ENCODE assay signal across 8 cellular contexts in genomic region chr19:2543463-2544442, GRCh38.
DNase-seq lines count a peak whose midpoint lies in the region; ATAC-seq lines count a peak whose summit lies in the region.

No MANE protein-coding gene starts in this region.

- no peak overlapping the region for H3K23ac ChIP-seq in mesenchymal stem cell (ENCODE audit: low read length in 2 of 2)

- H2BK5ac ChIP-seq in mesenchymal stem cell (ENCODE audit: low read depth, low read length, poor library complexity, severe bottlenecking), result peak overlapping the region; percentile 88

- H4K8ac ChIP-seq in mesenchymal stem cell (ENCODE audit: low read length), result peak overlapping the region; percentile 91

- peak overlapping the region; percentile 94 for H4K91ac ChIP-seq in mesenchymal stem cell (ENCODE audit: low read length)

- H3K14ac ChIP-seq in mesenchymal stem cell (ENCODE audit: low read length in 2 of 2), result peak overlapping the region; percentile 21 to 73

- whole genome bisulfite sequencing in mesenchymal stem cell, result 12% methylated on average over 35 of the region's 36 CpGs

- H3K27ac Mint-ChIP-seq in activated CD8-positive, alpha-beta memory T cell treated with anti-CD3 and anti-CD28 coated beads, Interleukin-2, amount 10 ng/mL, durations not matched to agents 7 days and 5 days, result peak overlapping the region; percentile 86
- peak overlapping the region in 1 of 2 donors; percentile 78 for H3K27ac Mint-ChIP-seq in effector memory CD8-positive, alpha-beta T cell

- no peaks in the 10 kb centered on the region for H3K36me3 ChIP-seq in HAP-1 (replicated peaks)
- no peaks in the 10 kb centered on the region for H3K36me3 ChIP-seq in mesenchymal stem cell (ENCODE audit: control insufficient read depth in 1 of 2, insufficient read depth in 2 of 2, low read depth in 1 of 2, low read length in 2 of 2)

- in situ Hi-C loops in HAP-1 (cut with MboI; ENCODE audit: low sequenced_read_pairs), result no loop called here

- H2AFZ ChIP-seq in mesenchymal stem cell (ENCODE audit: low read depth, low read length), result no peak overlapping the region

- ATAC-seq in activated CD8-positive, alpha-beta memory T cell treated with anti-CD3 and anti-CD28 coated beads, Interleukin-2, amount 10 ng/mL, durations not matched to agents 7 days and 5 days, result peak; percentile 84
- peak; percentile 78 for ATAC-seq in effector memory CD8-positive, alpha-beta T cell (replicated peaks)
- ATAC-seq in GM18870 (IDR thresholded peaks at IDR 0.05; ENCODE audit: unreplicated experiment), result no peak

- H3K27me3 Mint-ChIP-seq in activated CD8-positive, alpha-beta memory T cell treated with anti-CD3 and anti-CD28 coated beads, Interleukin-2, amount 10 ng/mL, durations not matched to agents 7 days and 5 days, result no peaks in the 10 kb centered on the region
- no peaks in the 10 kb centered on the region for H3K27me3 Mint-ChIP-seq in effector memory CD8-positive, alpha-beta T cell

- peaks cover 33% of the 10 kb centered on the region for H3K4me1 Mint-ChIP-seq in activated CD8-positive, alpha-beta memory T cell treated with anti-CD3 and anti-CD28 coated beads, Interleukin-2, amount 10 ng/mL, durations not matched to agents 7 days and 5 days
- peaks cover 9 to 12% of the 10 kb centered on the region in 2 donors for H3K4me1 Mint-ChIP-seq in effector memory CD8-positive, alpha-beta T cell (ENCODE audit: low read depth in 2 of 2)

- no peaks in the 10 kb centered on the region for H3K79me1 ChIP-seq in mesenchymal stem cell (replicated peaks; ENCODE audit: low read length, poor library complexity, severe bottlenecking)

- H3K27me3 ChIP-seq in HAP-1 (ENCODE audit: low read depth) (no peaks in the 10 kb centered on the region), mesenchymal stem cell (ENCODE audit: control insufficient read depth in 1 of 2, insufficient read depth in 1 of 2, low read length in 2 of 2) (no peaks in the 10 kb centered on the region)

- H3K18ac ChIP-seq in mesenchymal stem cell (ENCODE audit: low read depth in 1 of 2, low read length in 2 of 2), result peak overlapping the region; percentile 88 to 96

- peak overlapping the region; percentile 31 for H2BK15ac ChIP-seq in mesenchymal stem cell (ENCODE audit: low read depth, poor library complexity, severe bottlenecking)

- H3K9me3 ChIP-seq in HAP-1 (no peaks in the 10 kb centered on the region), mesenchymal stem cell (ENCODE audit: control insufficient read depth, low read length) (no peaks in the 10 kb centered on the region)

- H2AK5ac ChIP-seq in mesenchymal stem cell (ENCODE audit: low read length, severe bottlenecking), result peak overlapping the region; percentile 49

- CTCF ChIA-PET in activated CD8-positive, alpha-beta memory T cell treated with anti-CD3 and anti-CD28 coated beads, Interleukin-2, amount 10 ng/mL, durations not matched to agents 7 days and 5 days (lab: Charles Lee), result interaction anchor here (0.7 to 4.1 kb wide), 8 partner anchors 8 to 520 kb away, joined by 3 to 25 read pairs (median 3); no protein-coding TSS in a partner anchor

- H3K4me3 ChIP-seq in HAP-1, result no peak overlapping the region
- peak overlapping the region in 1 of 2 experiments; percentile 63 for H3K4me3 ChIP-seq in mesenchymal stem cell (ENCODE audit: insufficient read depth in 1 of 2, low read depth in 1 of 2, low read length in 2 of 2)

- H3K4me1 ChIP-seq in HAP-1 (peaks cover 39% of the 10 kb centered on the region), mesenchymal stem cell (ENCODE audit: control insufficient read depth, insufficient read depth, low read depth, low read length) (peaks cover 55% of the 10 kb centered on the region)

- peak overlapping the region; percentile 85 for H3K9ac ChIP-seq in mesenchymal stem cell (ENCODE audit: low read length)

- H2BK12ac ChIP-seq in mesenchymal stem cell (ENCODE audit: low read length in 2 of 2), result peak overlapping the region; percentile 75 to 98

- DNase-seq in AG08396 (ENCODE audit: low spot score) (peak; percentile 92), HAP-1 (ENCODE audit: low spot score in 2 of 2) (peak; percentile 82 to 92), NCI-H774 (lab: John Stamatoyannopoulos, UW) (peak; percentile 56), mesenchymal stem cell (peak; percentile 99)
- peak; percentile 79 for DNase-seq in activated CD8-positive, alpha-beta memory T cell treated with anti-CD3 and anti-CD28 coated beads, Interleukin-2, amount 10 ng/mL, durations not matched to agents 7 days and 5 days
- peak in 2 of 3 experiments; percentile 38 to 44 for DNase-seq in effector memory CD8-positive, alpha-beta T cell
- DNase-seq in stimulated activated CD4-positive, alpha-beta T cell treated with anti-CD3 and anti-CD28 coated beads, TNF-alpha, amount 100 ng/mL, for 48 hours (ENCODE audit: low read depth in 3 of 3), result peak; percentile 37 to 62 (median 41)

- no peaks in the 10 kb centered on the region for H3K9me3 Mint-ChIP-seq in activated CD8-positive, alpha-beta memory T cell treated with anti-CD3 and anti-CD28 coated beads, Interleukin-2, amount 10 ng/mL, durations not matched to agents 7 days and 5 days (ENCODE audit: low read depth)
- H3K9me3 Mint-ChIP-seq in effector memory CD8-positive, alpha-beta T cell, result no peaks in the 10 kb centered on the region

- H3K27ac ChIP-seq in mesenchymal stem cell (ENCODE audit: low read length, poor library complexity, severe bottlenecking), result peak overlapping the region; percentile 98

- peak overlapping the region; percentile 49 for H3K4me3 Mint-ChIP-seq in activated CD8-positive, alpha-beta memory T cell treated with anti-CD3 and anti-CD28 coated beads, Interleukin-2, amount 10 ng/mL, durations not matched to agents 7 days and 5 days
- H3K4me3 Mint-ChIP-seq in effector memory CD8-positive, alpha-beta T cell, result peak overlapping the region; percentile 40 to 84

- H2BK120ac ChIP-seq in mesenchymal stem cell (ENCODE audit: low read depth, low read length), result peak overlapping the region; percentile 95

- peak overlapping the region; percentile 42 for H3K4me2 ChIP-seq in mesenchymal stem cell (ENCODE audit: low read length, poor library complexity, severe bottlenecking)

- no peaks in the 10 kb centered on the region for H3K36me3 Mint-ChIP-seq in activated CD8-positive, alpha-beta memory T cell treated with anti-CD3 and anti-CD28 coated beads, Interleukin-2, amount 10 ng/mL, durations not matched to agents 7 days and 5 days
- H3K36me3 Mint-ChIP-seq in effector memory CD8-positive, alpha-beta T cell (ENCODE audit: insufficient read depth), result peaks cover 4% of the 10 kb centered on the region

- peak overlapping the region; percentile 64 to 77 for H3K4ac ChIP-seq in mesenchymal stem cell (ENCODE audit: low read depth in 1 of 2, low read length in 2 of 2)

Comparison
In these comparisons a context has a peak if more than half of its experiments do, and no peak if none do; other contexts are left out.
1. DNase-seq: peak in every context shown above with its lines; median percentile 99 in mesenchymal stem cell; 92 in AG08396; 87 in HAP-1; 79 in activated CD8-positive, alpha-beta memory T cell treated with anti-CD3 and anti-CD28 coated beads, Interleukin-2, amount 10 ng/mL, durations not matched to agents 7 days and 5 days; 56 in NCI-H774; 41 in effector memory CD8-positive, alpha-beta T cell; 41 in stimulated activated CD4-positive, alpha-beta T cell treated with anti-CD3 and anti-CD28 coated beads, TNF-alpha, amount 100 ng/mL, for 48 hours.